ENCODE assay signal across 19 cellular contexts in the genomic region with DNA sequence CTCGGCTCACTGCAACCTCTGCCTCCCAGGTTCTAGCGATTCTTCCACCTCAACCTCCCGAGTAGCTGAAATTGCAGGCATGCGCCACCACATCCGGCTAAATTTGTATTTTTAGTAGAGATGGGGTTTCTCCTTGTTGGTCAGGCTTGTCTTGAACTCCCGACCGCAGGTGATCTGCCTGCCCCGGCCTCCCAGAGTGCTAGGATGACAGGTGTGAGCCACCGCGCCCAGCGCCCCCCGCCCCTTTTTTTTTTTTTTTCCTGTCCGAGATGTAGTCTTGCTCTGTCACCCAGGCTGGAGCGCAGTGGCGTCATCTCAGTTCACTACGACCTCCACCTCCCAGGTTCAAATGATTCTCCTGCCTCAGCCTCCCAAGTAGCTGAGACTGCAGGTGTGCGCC.
"Had no signal": no experiment of that assay in that cellular context is flagged by ENCODE, and none has a peak within 500 bp of the region (broad histone marks: within the 10 kb centered on the region; RNA-seq: fewer than 3 reads in every experiment).

No MANE protein-coding gene starts in this region.

- DNase-seq: activated CD4-positive, alpha-beta T cell treated with anti-CD3 and anti-CD28 coated beads, Interleukin-2, amount 50 U/mL, for 48 hours; amniotic stem cell; colonic mucosa; heart left ventricle; left ventricle myocardium superior; midbrain; nephron progenitor cell; pancreas; psoas muscle; spleen; stimulated activated CD4-positive, alpha-beta T cell treated with anti-CD3 and anti-CD28 coated beads, Interleukin-4, amount 100 ng/mL, for 1 hour; stimulated activated naive CD8-positive, alpha-beta T cell treated with anti-CD3 and anti-CD28 coated beads, Interleukin-15, amount 100 ng/mL, for 72 hours; T1000; tibial artery had no signal

- H3K9me3 ChIP-seq: breast epithelium, colonic mucosa, heart left ventricle, pancreas, psoas muscle, right atrium auricular region, spleen, tibial artery had no signal

- H3K27ac ChIP-seq: breast epithelium, colonic mucosa, heart left ventricle, pancreas, right atrium auricular region, tibial artery had no signal

- ATAC-seq: activated naive CD4-positive, alpha-beta T cell treated with anti-CD3 and anti-CD28 coated beads, Interleukin-2, amount 50 U/mL, for 72 hours; activated T-helper 17 cell treated with anti-CD3 and anti-CD28 coated beads, Interleukin-2, amount 50 U/mL, for 72 hours; heart left ventricle; left ventricle myocardium superior; pancreas; psoas muscle; stimulated activated naive CD8-positive, alpha-beta T cell treated with anti-CD3 and anti-CD28 coated beads, Interleukin-15, amount 100 ng/mL, for 72 hours; WTC11 had no signal

- H3K4me3 Mint-ChIP-seq: activated T-helper 17 cell treated with anti-CD3 and anti-CD28 coated beads, Interleukin-2, amount 50 U/mL, for 72 hours; nephron progenitor cell; stimulated activated naive CD8-positive, alpha-beta T cell treated with anti-CD3 and anti-CD28 coated beads, Interleukin-15, amount 100 ng/mL, for 72 hours; WTC11 had no signal

- H3K4me3 ChIP-seq: breast epithelium, colonic mucosa, heart left ventricle, pancreas, psoas muscle, right atrium auricular region, spleen, tibial artery had no signal

- H3K27me3 ChIP-seq: breast epithelium, colonic mucosa, heart left ventricle, pancreas, right atrium auricular region, spleen, tibial artery had no signal

- H3K9me3 Mint-ChIP-seq: activated naive CD4-positive, alpha-beta T cell treated with anti-CD3 and anti-CD28 coated beads, Interleukin-2, amount 50 U/mL, for 72 hours; activated T-helper 17 cell treated with anti-CD3 and anti-CD28 coated beads, Interleukin-2, amount 50 U/mL, for 72 hours; nephron progenitor cell; stimulated activated naive CD8-positive, alpha-beta T cell treated with anti-CD3 and anti-CD28 coated beads, Interleukin-15, amount 100 ng/mL, for 72 hours; WTC11 had no signal

- H3K27ac Mint-ChIP-seq: activated T-helper 17 cell treated with anti-CD3 and anti-CD28 coated beads, Interleukin-2, amount 50 U/mL, for 72 hours; nephron progenitor cell; WTC11 had no signal

- H3K36me3 ChIP-seq: breast epithelium, colonic mucosa had no signal

- H3K27me3 Mint-ChIP-seq: activated T-helper 17 cell treated with anti-CD3 and anti-CD28 coated beads, Interleukin-2, amount 50 U/mL, for 72 hours; stimulated activated naive CD8-positive, alpha-beta T cell treated with anti-CD3 and anti-CD28 coated beads, Interleukin-15, amount 100 ng/mL, for 72 hours had no signal
